1 cellular context compared by ENCODE assay signal in genomic region chr1:3453891-3454810, GRCh38.
TF ChIP-seq lines count a peak whose summit lies in the region.

Gene ARHGEF16 (plus strand): TSS chr1:3454665. CDS start chr1:3463085, 8,420 bp downstream.

TF ChIP-seq in HepG2, 621 proteins besides CTCF, POLR2A, EP300 and RAD21 (continued from another document and continues in another):
- TF ChIP-seq THRA (CRISPR knock-in tag; IDR thresholded peaks at IDR 0.05; ENCODE audit: borderline replicate concordance) (peak; percentile 60; the same call in 1 of the 2 replicates), ZNF720 (CRISPR knock-in tag; IDR thresholded peaks at IDR 0.05) (no peak), NR2F1 (CRISPR knock-in tag; IDR thresholded peaks at IDR 0.05) (no peak), ZNF557 (CRISPR knock-in tag; IDR thresholded peaks at IDR 0.05) (no peak), MED8 (CRISPR knock-in tag; IDR thresholded peaks at IDR 0.05; ENCODE audit: insufficient replicate concordance) (peak; percentile 50), ZNF354B (CRISPR knock-in tag; IDR thresholded peaks at IDR 0.05) (no peak), PREB (CRISPR knock-in tag; IDR thresholded peaks at IDR 0.05) (no peak), ZNF619 (CRISPR knock-in tag; IDR thresholded peaks at IDR 0.05) (no peak), ZNF382 (CRISPR knock-in tag; IDR thresholded peaks at IDR 0.05; ENCODE audit: borderline replicate concordance) (no peak), KLF16 (CRISPR knock-in tag; IDR thresholded peaks at IDR 0.05) (no peak; a peak in 1 of 4 replicates), SP4 (CRISPR knock-in tag; IDR thresholded peaks at IDR 0.05) (peak; percentile 39; the same call in 1 of the 2 replicates), ZNF576 (CRISPR knock-in tag; IDR thresholded peaks at IDR 0.05) (no peak), GTF3A (CRISPR knock-in tag; conservative IDR thresholded peaks at IDR 0.05) (no peak), GTF2F1 (IDR thresholded peaks at IDR 0.05; ENCODE audit: low read length) (no peak), PATZ1 (CRISPR knock-in tag; IDR thresholded peaks at IDR 0.05) (peak; percentile 12), PHF20 (CRISPR knock-in tag; IDR thresholded peaks at IDR 0.05) (0 out of 2 replicates have a peak, but pooled peaks have one; percentile 30), ZNF205 (CRISPR knock-in tag; IDR thresholded peaks at IDR 0.05) (no peak), DMTF1 (CRISPR knock-in tag; IDR thresholded peaks at IDR 0.05) (no peak), ZNF101 (CRISPR knock-in tag; IDR thresholded peaks at IDR 0.05; ENCODE audit: borderline replicate concordance, low read depth) (no peak), FLYWCH1 (CRISPR knock-in tag; IDR thresholded peaks at IDR 0.05) (no peak), KDM5A (IDR thresholded peaks at IDR 0.05; ENCODE audit: borderline replicate concordance, low read length) (no peak), LRRFIP1 (CRISPR knock-in tag; conservative IDR thresholded peaks at IDR 0.05) (no peak), KLF11 (CRISPR knock-in tag; IDR thresholded peaks at IDR 0.05) (no peak), GATAD2A (CRISPR knock-in tag; IDR thresholded peaks at IDR 0.05) (no peak), FOXK2 (IDR thresholded peaks at IDR 0.05) (no peak), ZNF18 (CRISPR knock-in tag; IDR thresholded peaks at IDR 0.05; ENCODE audit: insufficient replicate concordance) (no peak), IRF2 (CRISPR knock-in tag; IDR thresholded peaks at IDR 0.05) (no peak; the same call in 1 of the 2 replicates), ZNF513 (CRISPR knock-in tag; conservative IDR thresholded peaks at IDR 0.05) (no peak), UBTF (CRISPR knock-in tag; IDR thresholded peaks at IDR 0.05) (peak; percentile 34), HNRNPL (IDR thresholded peaks at IDR 0.05; ENCODE audit: low read depth, low read length) (no peak), RERE (CRISPR knock-in tag; IDR thresholded peaks at IDR 0.05; ENCODE audit: low read depth) (no peak), MLXIP (CRISPR knock-in tag; IDR thresholded peaks at IDR 0.05; ENCODE audit: borderline replicate concordance) (no peak)
